ENCODE assay signal across 8 cellular contexts in genomic region chr2:75608684-75609333, GRCh38. TPM values are rescaled to one million over a fixed set of nuclear protein-coding genes. Genes with fewer than 3 reads are reported as not detected.
DNase-seq lines count a peak whose midpoint lies in the region; ATAC-seq and TF ChIP-seq lines count a peak whose summit lies in the region.

No MANE protein-coding gene starts in this region.

- TF ChIP-seq CTCF in DND-41 (IDR thresholded peaks at IDR 0.05; ENCODE audit: borderline replicate concordance, extremely low read depth, low read length, poor library complexity, severe bottlenecking) = peak; percentile 99
- TF ChIP-seq CTCF in psoas muscle (IDR thresholded peaks at IDR 0.05) = peak; percentile 85

- no peaks in the 10 kb centered on the region for H3K9me3 ChIP-seq in DND-41 (ENCODE audit: insufficient read depth, low read length, severe bottlenecking)
- no peaks in the 10 kb centered on the region; the same call in 1 of the 2 replicates for H3K9me3 ChIP-seq in HUES6 (ENCODE audit: control insufficient read depth, insufficient read depth, low read depth, low read length)
- no peaks in the 10 kb centered on the region for H3K9me3 ChIP-seq in psoas muscle

- H3K4me1 ChIP-seq in DND-41 (ENCODE audit: insufficient read depth, low read length) (peaks cover 26% of the 10 kb centered on the region), HUES6 (ENCODE audit: control insufficient read depth, insufficient read depth, low read length) (peaks cover 14% of the 10 kb centered on the region), psoas muscle (no peaks in the 10 kb centered on the region)

- intact Hi-C loops in left ventricle myocardium superior (cut with micrococcal nuclease) (loop anchor here (2.0 kb wide), 1 partner anchor 144 kb away; no protein-coding TSS in a partner anchor), psoas muscle (cut with DNase I) (loop anchor here (5.0 to 10.0 kb wide), 4 partner anchors 144 to 692 kb away; no protein-coding TSS in a partner anchor)

- no peaks in the 10 kb centered on the region for H3K36me3 ChIP-seq in DND-41 (ENCODE audit: insufficient read depth, low read length)
- no peaks in the 10 kb centered on the region for H3K36me3 ChIP-seq in HUES6 (ENCODE audit: control insufficient read depth, insufficient read depth, low read length)
- H3K36me3 ChIP-seq in psoas muscle (ENCODE audit: insufficient read depth in 1 of 2, low read depth in 1 of 2) = no peaks in the 10 kb centered on the region

- H3K27me3 ChIP-seq in DND-41 (ENCODE audit: insufficient read depth, low read length, poor library complexity) (no peaks in the 10 kb centered on the region), HUES6 (ENCODE audit: control insufficient read depth, insufficient read depth, low read length) (peaks cover 7% of the 10 kb centered on the region), psoas muscle (ENCODE audit: insufficient read depth in 3 of 3, low read length in 2 of 3) (peaks cover 0 to 29% (median 1%) of the 10 kb centered on the region in 3 donors)

- peaks cover 1% of the 10 kb centered on the region for H3K4me1 Mint-ChIP-seq in activated naive CD8-positive, alpha-beta T cell treated with anti-CD3 and anti-CD28 coated beads, Interleukin-2, amount 10 ng/mL, durations not matched to agents 7 days and 5 days

- no peaks in the 10 kb centered on the region for H3K9me3 Mint-ChIP-seq in activated naive CD8-positive, alpha-beta T cell treated with anti-CD3 and anti-CD28 coated beads, Interleukin-2, amount 10 ng/mL, durations not matched to agents 7 days and 5 days

- H3K27ac Mint-ChIP-seq in activated naive CD8-positive, alpha-beta T cell treated with anti-CD3 and anti-CD28 coated beads, Interleukin-2, amount 10 ng/mL, durations not matched to agents 7 days and 5 days = no peak overlapping the region

- WGBS in psoas muscle, 3 donors = 7 to 12% (median 10%) methylated on average over 25 of the region's 25 CpGs

- H3K9ac ChIP-seq in DND-41 (ENCODE audit: low read depth, low read length) (peak overlapping the region; percentile 30), HUES6 (ENCODE audit: low read length) (peak overlapping the region; percentile 76)

- ATAC-seq in DND-41 (ENCODE audit: insufficient read depth, low read depth) = peak; percentile 86
- ATAC-seq in GM21423 (IDR thresholded peaks at IDR 0.05; ENCODE audit: unreplicated experiment) = peak; percentile 68
- ATAC-seq in activated naive CD8-positive, alpha-beta T cell treated with anti-CD3 and anti-CD28 coated beads, Interleukin-2, amount 10 ng/mL, durations not matched to agents 7 days and 5 days (ENCODE audit: low read depth) = peak; percentile 88
- ATAC-seq in left ventricle myocardium superior = peak; percentile 89
- peak; percentile 79 to 92 (median 82) for ATAC-seq in psoas muscle

- no peaks in the 10 kb centered on the region for H3K36me3 Mint-ChIP-seq in activated naive CD8-positive, alpha-beta T cell treated with anti-CD3 and anti-CD28 coated beads, Interleukin-2, amount 10 ng/mL, durations not matched to agents 7 days and 5 days

- DNase-seq in DND-41 (peak; percentile 67), SHP77 (lab: John Stamatoyannopoulos, UW) (peak; percentile 46 to 65), left ventricle myocardium superior (peak; percentile 70), psoas muscle (peak; percentile 38 to 66), cerebellar nuclear complex (lab: John Stamatoyannopoulos, UW) (no peak)
- peak; percentile 71 for DNase-seq in activated naive CD8-positive, alpha-beta T cell treated with anti-CD3 and anti-CD28 coated beads, Interleukin-2, amount 10 ng/mL, durations not matched to agents 7 days and 5 days

- H3K79me2 ChIP-seq in DND-41 (ENCODE audit: insufficient read depth, low read length) = no peaks in the 10 kb centered on the region

- POLR2A ChIA-PET in activated naive CD8-positive, alpha-beta T cell treated with anti-CD3 and anti-CD28 coated beads, Interleukin-2, amount 10 ng/mL, durations not matched to agents 7 days and 5 days (lab: Charles Lee) = no interaction called here

- peak overlapping the region; percentile 60 for H3K4me2 ChIP-seq in DND-41 (ENCODE audit: insufficient read depth, low read length)

- H4K20me1 ChIP-seq in DND-41 (ENCODE audit: insufficient read depth, low read length) = no peaks in the 10 kb centered on the region

- no peak overlapping the region for H3K4me3 Mint-ChIP-seq in activated naive CD8-positive, alpha-beta T cell treated with anti-CD3 and anti-CD28 coated beads, Interleukin-2, amount 10 ng/mL, durations not matched to agents 7 days and 5 days

- peak overlapping the region; percentile 79 for H2AFZ ChIP-seq in DND-41 (ENCODE audit: low read depth, low read length)

- H3K4me3 ChIP-seq in DND-41 (ENCODE audit: low read depth in 1 of 2, low read length in 2 of 2) (0 out of 4 replicates have a peak overlapping the region, but pooled peaks of 1 of the 2 experiments have one; percentile 27), HUES6 (ENCODE audit: low read depth, low read length) (peak overlapping the region; percentile 63), psoas muscle (peak overlapping the region; percentile 35)

- peak overlapping the region; percentile 12; the same call in 1 of the 2 replicates for H3K27ac ChIP-seq in DND-41 (ENCODE audit: low read length)
- H3K27ac ChIP-seq in HUES6 (ENCODE audit: low read depth, low read length) = no peak overlapping the region
- H3K27ac ChIP-seq in psoas muscle = no peak overlapping the region

- peaks cover 27% of the 10 kb centered on the region for H3K27me3 Mint-ChIP-seq in activated naive CD8-positive, alpha-beta T cell treated with anti-CD3 and anti-CD28 coated beads, Interleukin-2, amount 10 ng/mL, durations not matched to agents 7 days and 5 days

RNA-seq across cellular contexts. Expression of gene MRPL19, which starts 37.8 kb away (rescaled TPM):
- total RNA-seq in activated naive CD8-positive, alpha-beta T cell treated with anti-CD3 and anti-CD28 coated beads, Interleukin-2, amount 10 ng/mL, durations not matched to agents 7 days and 5 days = 10 to 100 TPM; 34.0 to 37.1 TPM
- total RNA-seq in left ventricle myocardium superior (60.1 TPM), psoas muscle (10 to 100 TPM; 58.8 to 78.2 (median 71.9) TPM)
- 10 to 100 TPM; 32.4 to 88.1 (median 39.5) TPM for polyA plus RNA-seq in psoas muscle

RNA-seq across cellular contexts. Expression of gene EVA1A, which starts 48.1 kb away (rescaled TPM):
- total RNA-seq in activated naive CD8-positive, alpha-beta T cell treated with anti-CD3 and anti-CD28 coated beads, Interleukin-2, amount 10 ng/mL, durations not matched to agents 7 days and 5 days = not detected
- total RNA-seq in left ventricle myocardium superior (0.94 TPM), psoas muscle (1 to 10 TPM in 2 of 4 donors, under 1 TPM in 2; 0.57 to 2.5 (median 1.1) TPM)
- polyA plus RNA-seq in psoas muscle = under 1 TPM; 0.51 to 0.83 (median 0.76) TPM

Comparison
In these comparisons a context has a peak if more than half of its experiments do, and no peak if none do; other contexts are left out.
1. DNase-seq: peak in DND-41 (single experiment), SHP77 (2 of 2), activated naive CD8-positive, alpha-beta T cell treated with anti-CD3 and anti-CD28 coated beads, Interleukin-2, amount 10 ng/mL, durations not matched to agents 7 days and 5 days (single experiment), left ventricle myocardium superior (single experiment) and psoas muscle (2 of 2); none in cerebellar nuclear complex (0 of 2).
2. Peak in every context shown above with its lines, with median percentiles within 50 percentile points of each other: ATAC-seq.